In the genomic region with DNA sequence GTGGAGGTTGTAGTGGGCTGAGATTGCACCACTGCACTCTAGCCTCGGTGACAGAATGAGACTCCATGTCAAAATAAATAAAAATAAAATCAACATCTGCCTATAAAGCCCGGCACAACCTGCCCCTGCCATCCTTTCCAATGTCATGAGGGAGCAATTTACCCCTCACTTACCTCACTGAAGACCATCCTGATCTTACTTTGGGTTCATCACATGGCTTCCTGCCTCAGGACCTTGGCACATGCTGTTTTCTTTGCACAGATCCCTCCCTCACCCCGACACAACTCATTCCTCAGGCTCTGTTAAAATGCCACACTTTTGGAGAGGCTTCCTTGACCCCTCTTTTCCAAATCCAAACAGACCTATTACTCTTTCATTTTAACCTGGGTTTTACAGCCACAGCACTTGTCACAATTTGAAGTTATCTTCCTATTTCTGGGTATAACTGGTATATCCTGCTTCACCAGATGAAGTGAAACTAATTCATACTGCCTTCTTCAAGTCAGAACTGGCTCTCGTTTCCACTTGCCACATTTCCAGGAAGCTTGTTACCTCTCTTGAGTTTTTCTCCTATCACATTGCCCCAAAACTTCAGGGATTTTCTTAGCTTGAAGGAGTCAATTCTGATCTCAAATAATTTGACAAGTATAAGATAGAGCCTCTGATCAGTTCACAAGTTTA, we compare ENCODE assay signal across 23 cellular contexts.
DNase-seq lines count a peak whose midpoint lies in the region; ATAC-seq and TF ChIP-seq lines count a peak whose summit lies in the region.
"Had no signal": no experiment of that assay in that cellular context is flagged by ENCODE, and none has a peak within 500 bp of the region (broad histone marks: within the 10 kb centered on the region; RNA-seq: fewer than 3 reads in every experiment).

No MANE protein-coding gene starts in this region.

- TF ChIP-seq POLR2A in vagina (IDR thresholded peaks at IDR 0.05): no peak

- H3K4me3 ChIP-seq in hepatocyte: no peak overlapping the region
- no peak overlapping the region for H3K4me3 ChIP-seq in vagina
- H3K4me3 ChIP-seq: smooth muscle cell had no signal

- H3K27ac ChIP-seq in VCaP (peak overlapping the region; percentile 9; the same call in 1 of the 2 replicates), hepatocyte (peak overlapping the region; percentile 1), vagina (peak overlapping the region; percentile 53)

- no peaks in the 10 kb centered on the region for H3K27me3 ChIP-seq in hepatocyte
- H3K27me3 ChIP-seq in vagina: no peaks in the 10 kb centered on the region

- H3K4me2 ChIP-seq in hepatocyte: no peak overlapping the region
- H3K4me2 ChIP-seq: smooth muscle cell had no signal

- no peaks in the 10 kb centered on the region for H3K79me2 ChIP-seq in hepatocyte

- no peak overlapping the region for H2AFZ ChIP-seq in hepatocyte

- H3K9me3 ChIP-seq in hepatocyte (ENCODE audit: low read depth) (no peaks in the 10 kb centered on the region), vagina (no peaks in the 10 kb centered on the region)

- DNase-seq in SIG-M5 treated with dmso at 0.1 percent for 504 hours (lab: John Stamatoyannopoulos, UW; ENCODE audit: unreplicated experiment): peak; percentile 15
- DNase-seq in SIG-M5 (lab: John Stamatoyannopoulos, UW): no peak
- DNase-seq in hepatocyte (ENCODE audit: low spot score): no peak
- DNase-seq in vagina (ENCODE audit: extremely low spot score in 2 of 2): no peak
- no peak for DNase-seq in epidermal melanocyte (ENCODE audit: insufficient read length, low spot score)
- DNase-seq in activated CD8-positive, alpha-beta memory T cell treated with anti-CD3 and anti-CD28 coated beads, Interleukin-2, amount 50 U/mL, for 48 hours: no peak
- DNase-seq: activated CD4-positive, alpha-beta memory T cell treated with anti-CD3 and anti-CD28 coated beads, Interleukin-2, amount 10 ng/mL, durations not matched to agents 7 days and 5 days; activated CD4-positive, alpha-beta T cell treated with anti-CD3 and anti-CD28 coated beads for 1 hour; activated CD8-positive, alpha-beta memory T cell treated with anti-CD3 and anti-CD28 coated beads, Interleukin-2, amount 50 U/mL, for 4 hours; activated naive CD4-positive, alpha-beta T cell treated with Interleukin-2 at 50 U/mL for 16 hours; DMS79 treated with DMSO at 0.1 percent for 48 hours; GF-D8; H7; mesenchymal stem cell; NCI-H1105; NCI-H1930; NCI-H524; stimulated activated naive CD4-positive, alpha-beta T cell treated with Interleukin-2 at 50 U/mL for 16 hours had no signal

- H3K36me3 ChIP-seq in hepatocyte (replicated peaks; ENCODE audit: insufficient read depth, low read depth): no peaks in the 10 kb centered on the region
- H3K36me3 ChIP-seq in vagina: no peaks in the 10 kb centered on the region

- intact Hi-C loops in vagina (cut with DNase I): no loop called here

- ATAC-seq in HG03097 (IDR thresholded peaks at IDR 0.05; ENCODE audit: low FRiP score, unreplicated experiment): no peak
- ATAC-seq: left lobe of liver, Right ventricle myocardium inferior had no signal

- H4K20me1 ChIP-seq in hepatocyte (ENCODE audit: insufficient read depth, poor library complexity, severe bottlenecking): no peaks in the 10 kb centered on the region

- no peaks in the 10 kb centered on the region for H3K4me1 ChIP-seq in hepatocyte (ENCODE audit: insufficient read depth)
- H3K4me1 ChIP-seq in vagina: peaks cover 5% of the 10 kb centered on the region

- H3K9me2 ChIP-seq in hepatocyte (replicated peaks; ENCODE audit: insufficient read depth): no peaks in the 10 kb centered on the region

- TF ChIP-seq CTCF in VCaP (conservative IDR thresholded peaks at IDR 0.05) (no peak), hepatocyte (IDR thresholded peaks at IDR 0.05; ENCODE audit: poor library complexity) (no peak), vagina (IDR thresholded peaks at IDR 0.05) (no peak)

- 94% methylated on average over 4 of the region's 4 CpGs for WGBS in hepatocyte (ENCODE audit: low lambda C conversion rate, missing lambda C conversion rate)

Comparison
In these comparisons a context has a peak if more than half of its experiments do, and no peak if none do; other contexts are left out.
1. H3K27ac ChIP-seq: peak in every context shown above with its lines; median percentile 53 in vagina; 9 in VCaP; 1 in hepatocyte.